ENCODE assay signal across 1 cellular context in genomic region chr20:13771853-13772453, GRCh38.
TF ChIP-seq lines count a peak whose summit lies in the region.

No MANE protein-coding gene starts in this region.

TF ChIP-seq in WTC11, 78 proteins besides CTCF, POLR2A, EP300 and RAD21 (continued from another document):
- TF ChIP-seq AFF4 (CRISPR knock-in tag; IDR thresholded peaks at IDR 0.05; ENCODE audit: borderline replicate concordance): no peak
- TF ChIP-seq IRF1 (CRISPR knock-in tag; IDR thresholded peaks at IDR 0.05): no peak
